In genomic region chr9:114532561-114533237, GRCh38 we compare ENCODE assay signal across 28 cellular contexts. TPM values are rescaled to one million over a fixed set of nuclear protein-coding genes. Genes with fewer than 3 reads are reported as not detected.
DNase-seq lines count a peak whose midpoint lies in the region; ATAC-seq, FAIRE-seq and TF ChIP-seq lines count a peak whose summit lies in the region.
"Had no signal": no experiment of that assay in that cellular context is flagged by ENCODE, and none has a peak within 500 bp of the region (broad histone marks: within the 10 kb centered on the region; RNA-seq: fewer than 3 reads in every experiment).

No MANE protein-coding gene starts in this region.

- DNase-seq in right cardiac atrium (no peak), right atrium auricular region (ENCODE audit: low spot score) (no peak), bronchial epithelial cell (ENCODE audit: low read depth) (peak; percentile 24), kidney tubule cell (ENCODE audit: low spot score) (peak; percentile 38), NCI-H2029 treated with DMSO at 0.1 percent for 48 hours (lab: John Stamatoyannopoulos, UW) (no peak), GF-D8 (lab: John Stamatoyannopoulos, UW) (no peak)
- DNase-seq: 8988T; activated CD4-positive, alpha-beta T cell treated with anti-CD3 and anti-CD28 coated beads, Interleukin-2, amount 10 ng/mL, durations not matched to agents 24 days and 14 days; activated naive CD4-positive, alpha-beta T cell; activated T-cell treated with anti-CD3 and anti-CD28 coated beads, Interleukin-2, amount 50 U/mL, for 48 hours; amygdala; caudate nucleus; CD8-positive, alpha-beta memory T cell; DMS153; dorsolateral prefrontal cortex; foreskin fibroblast; HFFc6; hippocampal formation; left ventricle myocardium superior; NCI-H1694; NCI-H526 treated with DMSO at 0.1 percent for 48 hours had no signal

- peak overlapping the region; percentile 29 for H3K4me3 ChIP-seq in right cardiac atrium (ENCODE audit: low read length)
- no peak overlapping the region for H3K4me3 ChIP-seq in right atrium auricular region
- H3K4me3 ChIP-seq in bronchial epithelial cell (ENCODE audit: low read depth, low read length) = no peak overlapping the region
- H3K4me3 ChIP-seq: tibial nerve had no signal

- intact Hi-C loops in right cardiac atrium (cut with DNase I) = no loop called here

- no peaks in the 10 kb centered on the region for H3K9me3 ChIP-seq in right cardiac atrium (ENCODE audit: control insufficient read depth, low read length)
- H3K9me3 ChIP-seq in right atrium auricular region = no peaks in the 10 kb centered on the region
- H3K9me3 ChIP-seq: tibial nerve had no signal

- H3K36me3 ChIP-seq in right atrium auricular region = no peaks in the 10 kb centered on the region
- no peaks in the 10 kb centered on the region for H3K36me3 ChIP-seq in bronchial epithelial cell (ENCODE audit: control insufficient read depth, insufficient read depth, low read length)
- H3K36me3 ChIP-seq: tibial nerve had no signal

- H3K4me1 ChIP-seq in right cardiac atrium (ENCODE audit: control insufficient read depth, insufficient read depth, low read length) (no peaks in the 10 kb centered on the region), right atrium auricular region (no peaks in the 10 kb centered on the region)
- H3K4me1 ChIP-seq: parathyroid adenoma, tibial nerve had no signal

- no peak for FAIRE-seq in bronchial epithelial cell (lab: Jason Lieb, UNC)
- FAIRE-seq: GM19239 had no signal

- no peaks in the 10 kb centered on the region for H3K27me3 ChIP-seq in right cardiac atrium (ENCODE audit: control insufficient read depth, insufficient read depth)
- no peaks in the 10 kb centered on the region for H3K27me3 ChIP-seq in right atrium auricular region
- H3K27me3 ChIP-seq in bronchial epithelial cell (ENCODE audit: control insufficient read depth, insufficient read depth, low read length) = peaks cover 2% of the 10 kb centered on the region
- H3K27me3 ChIP-seq: tibial nerve had no signal

- no peak for TF ChIP-seq CTCF in right atrium auricular region (IDR thresholded peaks at IDR 0.05)
- TF ChIP-seq CTCF in bronchial epithelial cell (IDR thresholded peaks at IDR 0.05; ENCODE audit: insufficient read depth, low read length, severe bottlenecking) = no peak

- ATAC-seq in right cardiac atrium (no peak), GM19467 (IDR thresholded peaks at IDR 0.05; ENCODE audit: unreplicated experiment) (no peak), HG02840 (IDR thresholded peaks at IDR 0.05; ENCODE audit: low FRiP score, unreplicated experiment) (no peak)
- ATAC-seq: left ventricle myocardium superior; natural killer cell treated with Interleukin-12 subunit alpha and Interleukin-12 subunit beta and Interleukin-15 and Interleukin-18, amount 100 ng/mL, for 72 hours had no signal

- WGBS in right cardiac atrium = 27% methylated on average over 13 of the region's 13 CpGs

- H3K27ac ChIP-seq in right cardiac atrium (ENCODE audit: low read length) (no peak overlapping the region), right atrium auricular region (no peak overlapping the region)
- H3K27ac ChIP-seq: dorsolateral prefrontal cortex, KMS-11, parathyroid adenoma, tibial nerve had no signal

RNA-seq across cellular contexts. Expression of gene WHRN, which starts 27.4 kb away (rescaled TPM):
- total RNA-seq in right cardiac atrium = 10 to 100 TPM; 12.7 to 20.3 (median 14.1) TPM
- polyA plus RNA-seq in right cardiac atrium = 7.8 TPM
- total RNA-seq in right atrium auricular region = 1 to 10 TPM; 2.6 to 8.2 TPM
- total RNA-seq in bronchial epithelial cell = 0.53 and 0.77 TPM in 2 replicates

RNA-seq across cellular contexts. Expression of gene ATP6V1G1, which starts 54.9 kb away (rescaled TPM):
- total RNA-seq in right cardiac atrium = 10 to 100 TPM; 91.5 to 99.7 (median 98.0) TPM
- 157 TPM for polyA plus RNA-seq in right cardiac atrium
- 100 to 1,000 TPM; 141 to 153 TPM for total RNA-seq in right atrium auricular region
- 279 and 345 TPM in 2 replicates for total RNA-seq in bronchial epithelial cell

Comparison
In these comparisons a context has a peak if more than half of its experiments do, and no peak if none do; other contexts are left out.
1. DNase-seq: peak in bronchial epithelial cell (single experiment) and kidney tubule cell (single experiment); none in right cardiac atrium (0 of 3), right atrium auricular region (single experiment), NCI-H2029 treated with DMSO at 0.1 percent for 48 hours (single experiment) and GF-D8 (single experiment).